Comparison of ENCODE assay signal across 8 cellular contexts in the genomic region with DNA sequence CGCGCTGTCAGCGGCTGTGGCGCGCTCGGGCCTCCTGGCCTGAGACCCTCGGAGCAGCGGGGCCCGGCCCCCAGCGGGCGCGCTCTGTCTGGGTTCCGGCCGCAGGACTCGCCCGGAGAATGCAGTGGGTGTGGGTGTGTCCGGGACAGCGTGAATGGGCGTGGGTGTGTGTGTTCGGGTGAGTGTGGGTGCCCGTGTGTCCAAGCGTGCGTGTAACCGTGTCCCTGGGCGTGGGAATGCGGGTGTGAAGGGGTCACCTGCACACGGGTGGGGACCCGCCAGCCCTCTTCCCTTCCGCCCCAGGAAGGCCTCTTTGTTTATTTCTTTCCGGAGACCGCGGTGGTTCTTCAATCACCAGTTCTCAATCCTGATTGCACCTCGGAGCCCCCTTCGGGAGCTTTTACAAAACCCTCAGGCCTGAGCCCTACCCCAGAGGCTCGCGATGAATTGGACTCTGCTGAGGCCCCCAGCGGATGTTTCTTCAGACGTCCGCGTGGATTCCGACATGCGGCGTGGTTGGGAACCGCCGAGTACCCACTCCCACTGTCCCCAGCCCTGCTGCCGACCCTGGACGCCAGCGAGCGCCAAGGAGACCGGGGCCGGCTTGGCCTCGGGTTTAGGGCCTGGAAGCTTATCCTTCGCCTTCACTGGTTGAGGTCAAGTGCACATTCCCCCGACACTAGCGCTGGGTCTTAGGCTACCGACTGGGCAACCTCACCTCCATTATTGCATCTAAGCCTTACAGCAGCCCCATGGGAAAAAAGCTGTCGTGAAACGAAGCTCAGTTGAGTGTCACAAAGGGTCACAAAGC. TPM values are rescaled to one million over a fixed set of nuclear protein-coding genes. Genes with fewer than 3 reads are reported as not detected.
A peak's percentile ranks its signal among the peaks of the same experiment; 100 is the strongest.
DNase-seq lines count a peak whose midpoint lies in the region; ATAC-seq and TF ChIP-seq lines count a peak whose summit lies in the region.

No MANE protein-coding gene starts in this region.

- no peak overlapping the region for H3K4me2 ChIP-seq in Karpas-422 (ENCODE audit: low read depth, low read length, poor library complexity, severe bottlenecking)

- no peak overlapping the region for H3K27ac Mint-ChIP-seq in activated naive CD4-positive, alpha-beta T cell treated with anti-CD3 and anti-CD28 coated beads, Interleukin-2, amount 50 U/mL, for 24 hours

- no peaks in the 10 kb centered on the region for H3K27me3 ChIP-seq in ascending aorta
- H3K27me3 ChIP-seq in kidney epithelial cell (ENCODE audit: control insufficient read depth, insufficient read depth, low read length) = no peaks in the 10 kb centered on the region
- H3K27me3 ChIP-seq in Karpas-422 (ENCODE audit: low read length) = no peaks in the 10 kb centered on the region

- peak overlapping the region in 1 of 2 donors; percentile 9 for H3K27ac ChIP-seq in ascending aorta
- H3K27ac ChIP-seq in temporal lobe (ENCODE audit: low read depth, low read length) = peak overlapping the region; percentile 83
- no peak overlapping the region for H3K27ac ChIP-seq in Karpas-422 (ENCODE audit: low read length)

- H3K4me3 ChIP-seq in ascending aorta (peak overlapping the region; percentile 47 to 60), kidney epithelial cell (ENCODE audit: low read depth, low read length) (peak overlapping the region; percentile 56), Karpas-422 (ENCODE audit: low read length) (no peak overlapping the region)

- no peaks in the 10 kb centered on the region for H3K79me2 ChIP-seq in Karpas-422 (ENCODE audit: low read length)

- intact Hi-C loops in ascending aorta (cut with DNase I) = no loop called here

- no peaks in the 10 kb centered on the region for H3K36me3 ChIP-seq in ascending aorta
- H3K36me3 ChIP-seq in kidney epithelial cell (ENCODE audit: control insufficient read depth, insufficient read depth, low read length) = no peaks in the 10 kb centered on the region
- H3K36me3 ChIP-seq in Karpas-422 (ENCODE audit: insufficient read depth, low read length) = no peaks in the 10 kb centered on the region

- H3K4me1 ChIP-seq in ascending aorta = peaks cover 0 to 14% of the 10 kb centered on the region in 2 donors
- H3K4me1 ChIP-seq in Karpas-422 (ENCODE audit: low read length) = no peaks in the 10 kb centered on the region

- no peak overlapping the region for H3K9ac ChIP-seq in Karpas-422 (ENCODE audit: low read length)

- no peak for TF ChIP-seq POLR2A in erythroblast (IDR thresholded peaks at IDR 0.05; ENCODE audit: low read length)

- no peak for ATAC-seq in GM18861 (IDR thresholded peaks at IDR 0.05; ENCODE audit: unreplicated experiment)

- H3K9me3 Mint-ChIP-seq in activated naive CD4-positive, alpha-beta T cell treated with anti-CD3 and anti-CD28 coated beads, Interleukin-2, amount 50 U/mL, for 24 hours = no peaks in the 10 kb centered on the region

- H4K20me1 ChIP-seq in Karpas-422 (ENCODE audit: insufficient read depth, low read depth, low read length) = no peaks in the 10 kb centered on the region

- H3K4me3 Mint-ChIP-seq in activated naive CD4-positive, alpha-beta T cell treated with anti-CD3 and anti-CD28 coated beads, Interleukin-2, amount 50 U/mL, for 24 hours = peak overlapping the region; percentile 71

- H3K9me2 ChIP-seq in Karpas-422 (replicated peaks; ENCODE audit: insufficient read depth, low read length) = no peaks in the 10 kb centered on the region

- H2AFZ ChIP-seq in Karpas-422 (ENCODE audit: low read length) = no peak overlapping the region

- no peak for DNase-seq in activated naive CD4-positive, alpha-beta T cell treated with anti-CD3 and anti-CD28 coated beads, Interleukin-2, amount 50 U/mL, for 16 hours
- DNase-seq in ascending aorta (ENCODE audit: low spot score in 2 of 2) = no peak
- no peak for DNase-seq in kidney epithelial cell (ENCODE audit: low read depth)
- no peak for DNase-seq in erythroblast (lab: John Stamatoyannopoulos, UW)
- DNase-seq in Karpas-422 = no peak

- peaks cover 13% of the 10 kb centered on the region for H3K4me1 Mint-ChIP-seq in activated naive CD4-positive, alpha-beta T cell treated with anti-CD3 and anti-CD28 coated beads, Interleukin-2, amount 50 U/mL, for 24 hours

- H3K9me3 ChIP-seq in ascending aorta (no peaks in the 10 kb centered on the region), Karpas-422 (ENCODE audit: low read length) (no peaks in the 10 kb centered on the region)

- no peaks in the 10 kb centered on the region for H3K36me3 Mint-ChIP-seq in activated naive CD4-positive, alpha-beta T cell treated with anti-CD3 and anti-CD28 coated beads, Interleukin-2, amount 50 U/mL, for 24 hours

- peaks cover 42% of the 10 kb centered on the region for H3K27me3 Mint-ChIP-seq in activated naive CD4-positive, alpha-beta T cell treated with anti-CD3 and anti-CD28 coated beads, Interleukin-2, amount 50 U/mL, for 24 hours

- TF ChIP-seq CTCF in ascending aorta (IDR thresholded peaks at IDR 0.05) (no peak), kidney epithelial cell (IDR thresholded peaks at IDR 0.05; ENCODE audit: insufficient read depth, low read length, poor library complexity, severe bottlenecking) (no peak)

RNA-seq across cellular contexts. Expression of a gene that starts 19.3 kb away (rescaled TPM):
- total RNA-seq in ascending aorta (4.0 TPM), kidney epithelial cell (10.6 and 11.4 TPM in 2 replicates), temporal lobe (6.1 TPM)
- not detected in 2 replicates for total RNA-seq in Karpas-422 (2014; rRNA removed; shearing (Covaris generic); ENCODE audit: low replicate concordance)
